Comparison of ENCODE assay signal across 8 cellular contexts in the genomic region with DNA sequence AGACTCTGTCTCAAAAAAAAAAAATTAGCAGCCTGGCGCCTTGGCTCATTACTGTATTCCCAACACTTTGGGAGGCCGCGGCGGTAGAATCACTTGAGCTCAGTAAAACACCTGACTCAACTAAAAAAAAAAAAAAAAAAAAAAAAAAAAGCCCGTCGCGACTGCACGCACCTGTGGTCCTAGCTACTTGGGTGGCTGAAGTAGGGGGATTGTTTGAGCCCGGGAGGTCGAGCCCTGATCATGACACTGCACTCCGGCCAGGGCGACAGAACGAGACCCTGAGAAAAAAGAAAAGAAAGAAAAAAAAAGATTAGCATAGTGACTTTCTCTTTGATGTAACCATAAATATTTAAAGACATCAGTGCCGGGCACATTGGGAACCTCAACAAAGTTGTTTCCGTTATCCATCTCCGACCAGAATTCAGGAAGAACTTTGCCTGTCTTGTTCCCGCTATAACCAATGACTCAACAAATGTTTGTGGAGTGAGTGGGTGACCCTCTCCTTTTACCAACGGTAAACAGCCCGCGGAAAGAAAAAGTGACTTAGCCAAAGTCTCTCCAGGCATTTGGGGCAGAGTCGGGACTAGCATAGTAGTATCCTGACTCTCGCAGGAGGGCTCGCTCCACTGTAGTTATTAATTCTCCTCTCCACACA. TPM values are rescaled to one million over a fixed set of nuclear protein-coding genes. Genes with fewer than 3 reads are reported as not detected.
DNase-seq lines count a peak whose midpoint lies in the region; ATAC-seq, FAIRE-seq and TF ChIP-seq lines count a peak whose summit lies in the region.

No MANE protein-coding gene starts in this region.

- TF ChIP-seq RAD21 in GM12878 (IDR thresholded peaks at IDR 0.05; ENCODE audit: insufficient read depth, low read depth, low read length): no peak

- H3K27me3 ChIP-seq in Panc1 (ENCODE audit: control insufficient read depth, insufficient read depth, low read length) (no peaks in the 10 kb centered on the region), GM12878 (replicated peaks in 1 of 2; ENCODE audit: control insufficient read depth in 2 of 2, insufficient read depth in 2 of 2, low read length in 1 of 2) (no peaks in the 10 kb centered on the region)

- peaks cover 3% of the 10 kb centered on the region; the same call in 1 of the 2 replicates for H4K20me1 ChIP-seq in GM12878 (ENCODE audit: control insufficient read depth, insufficient read depth)

- TF ChIP-seq POLR2A in GM12878 (IDR thresholded peaks at IDR 0.05; ENCODE audit: low read depth, low read length): no peak

- RAD21 ChIA-PET in GM12878 (lab: Charles Lee; ENCODE audit: unreplicated experiment): interaction anchor here (0.8 to 2.3 kb wide), 7 partner anchors 19 to 196 kb away, joined by 3 to 6 read pairs (median 4); partner anchors contain the start of genes DCAF16 and LAP3

- SMC1A ChIA-PET in GM12878 (lab: Charles Lee; ENCODE audit: uncharacterized antibody, unreplicated experiment): interaction anchor here (0.5 to 2.8 kb wide), 4 partner anchors 16 to 230 kb away, joined by 3 to 7 read pairs (median 3); no protein-coding TSS in a partner anchor

- CTCF ChIA-PET in Panc1 (lab: Charles Lee) (no interaction called here), GM12878 (lab: Yijun Ruan, JAX) (interaction anchor here (0.6 to 3.3 kb wide), 6 partner anchors 10 to 194 kb away, joined by 4 to 16 read pairs (median 4); no protein-coding TSS in a partner anchor)

- H3K4me1 ChIP-seq in Panc1 (ENCODE audit: control insufficient read depth, insufficient read depth, low read length): no peaks in the 10 kb centered on the region
- H3K4me1 ChIP-seq in GM12878 (ENCODE audit: control insufficient read depth, insufficient read depth, low read length): peaks cover 6% of the 10 kb centered on the region; the same call in 1 of the 2 replicates

- TF ChIP-seq EP300 in GM12878 (IDR thresholded peaks at IDR 0.05; ENCODE audit: borderline replicate concordance in 1 of 2, control insufficient read depth in 1 of 2, low read depth in 2 of 2, low read length in 2 of 2): no peak

- H3K9me3 Mint-ChIP-seq in activated CD4-positive, alpha-beta T cell treated with anti-CD3 and anti-CD28 coated beads, Interleukin-2, amount 10 ng/mL, durations not matched to agents 24 days and 14 days: no peaks in the 10 kb centered on the region
- H3K9me3 Mint-ChIP-seq in stimulated activated effector memory CD8-positive, alpha-beta T cell treated with anti-CD3 and anti-CD28 coated beads, Interleukin-12 subunit alpha, Interleukin-12 subunit beta, amount 100 ng/mL, for 72 hours: no peaks in the 10 kb centered on the region

- peaks cover 13% of the 10 kb centered on the region for H3K36me3 Mint-ChIP-seq in activated CD4-positive, alpha-beta T cell treated with anti-CD3 and anti-CD28 coated beads, Interleukin-2, amount 10 ng/mL, durations not matched to agents 24 days and 14 days (ENCODE audit: low read depth)
- peaks cover 46% of the 10 kb centered on the region for H3K36me3 Mint-ChIP-seq in stimulated activated effector memory CD8-positive, alpha-beta T cell treated with anti-CD3 and anti-CD28 coated beads, Interleukin-12 subunit alpha, Interleukin-12 subunit beta, amount 100 ng/mL, for 72 hours

- H3K9me3 ChIP-seq in Panc1 (ENCODE audit: control insufficient read depth, insufficient read depth, low read depth, low read length) (no peaks in the 10 kb centered on the region), GM12878 (replicated peaks; ENCODE audit: control insufficient read depth, insufficient read depth, low read length) (no peaks in the 10 kb centered on the region)

- H3K4me1 Mint-ChIP-seq in activated CD4-positive, alpha-beta T cell treated with anti-CD3 and anti-CD28 coated beads, Interleukin-2, amount 10 ng/mL, durations not matched to agents 24 days and 14 days: peaks cover 23% of the 10 kb centered on the region
- peaks cover 19% of the 10 kb centered on the region for H3K4me1 Mint-ChIP-seq in stimulated activated effector memory CD8-positive, alpha-beta T cell treated with anti-CD3 and anti-CD28 coated beads, Interleukin-12 subunit alpha, Interleukin-12 subunit beta, amount 100 ng/mL, for 72 hours

- H3K4me3 ChIP-seq in Panc1 (ENCODE audit: low read depth in 2 of 2, low read length in 2 of 2) (peak overlapping the region; percentile 97), GM12878 (peak overlapping the region; percentile 79)

- peak overlapping the region; percentile 93 for H3K9ac ChIP-seq in GM12878 (ENCODE audit: control insufficient read depth, insufficient read depth, low read length)

- intact Hi-C loops in activated CD4-positive, alpha-beta T cell treated with anti-CD3 and anti-CD28 coated beads, Interleukin-2, amount 10 ng/mL, durations not matched to agents 24 days and 14 days (cut with micrococcal nuclease): loop anchor here (1.0 to 5.0 kb wide), 5 partner anchors 22 to 408 kb away; partner anchors contain the start of genes DCAF16, LAP3, NCAPG and QDPR
- intact Hi-C loops in Panc1 (cut with micrococcal nuclease; ENCODE audit: unreplicated experiment): no loop called here
- intact Hi-C loops in GM12878 (cut with micrococcal nuclease; ENCODE audit: unreplicated experiment): loop anchor here (1.0 to 10.0 kb wide), 3 partner anchors 37 to 1389 kb away; partner anchors contain the start of genes DCAF16, LAP3, NCAPG and TAPT1

- H2AFZ ChIP-seq in GM12878 (ENCODE audit: control insufficient read depth, low read depth, low read length): peak overlapping the region; percentile 84

- H3K27ac Mint-ChIP-seq in activated CD4-positive, alpha-beta T cell treated with anti-CD3 and anti-CD28 coated beads, Interleukin-2, amount 10 ng/mL, durations not matched to agents 24 days and 14 days: peak overlapping the region; percentile 92
- H3K27ac Mint-ChIP-seq in stimulated activated effector memory CD8-positive, alpha-beta T cell treated with anti-CD3 and anti-CD28 coated beads, Interleukin-12 subunit alpha, Interleukin-12 subunit beta, amount 100 ng/mL, for 72 hours: peak overlapping the region; percentile 98

- no peak for TF ChIP-seq CTCF in Panc1 (IDR thresholded peaks at IDR 0.05)
- TF ChIP-seq CTCF in GM12878 (IDR thresholded peaks at IDR 0.05 in 2 of 3, conservative IDR thresholded peaks at IDR 0.05 in 1 of 3; ENCODE audit: control insufficient read depth in 2 of 3, extremely low read depth in 1 of 3, insufficient read depth in 1 of 3, low read depth in 3 of 3, low read length in 3 of 3): no peak

- peak overlapping the region; percentile 51 for H3K4me2 ChIP-seq in GM12878 (ENCODE audit: control insufficient read depth, insufficient read depth)

- in situ Hi-C loops in Panc1 (cut with HindIII; ENCODE audit: low pct_unique_long_range_greater_than_20kb, low sequenced_read_pairs) (no loop called here), GM12878 (cut with MboI) (no loop called here)

- TSS peak; percentile 97 for BruUV-seq in Panc1 (replicated peaks; lab: Mats Ljungman, UMichigan)
- BruUV-seq in GM12878 (replicated peaks; lab: Mats Ljungman, UMichigan): TSS peak; percentile 98

- under 1% methylated on average over 15 of the region's 23 CpGs for WGBS in GM12878 (ENCODE audit: insufficient coverage, insufficient replicate concordance, low lambda C conversion rate, missing lambda C conversion rate)

- H3K27ac ChIP-seq in Panc1 (ENCODE audit: low read length) (peak overlapping the region; percentile 97), GM12878 (ENCODE audit: control insufficient read depth, insufficient read depth) (peak overlapping the region; percentile 84)

- H3K27me3 Mint-ChIP-seq in activated CD4-positive, alpha-beta T cell treated with anti-CD3 and anti-CD28 coated beads, Interleukin-2, amount 10 ng/mL, durations not matched to agents 24 days and 14 days: peaks cover 2% of the 10 kb centered on the region

- H3K4me3 Mint-ChIP-seq in activated CD4-positive, alpha-beta T cell treated with anti-CD3 and anti-CD28 coated beads, Interleukin-2, amount 10 ng/mL, durations not matched to agents 24 days and 14 days: peak overlapping the region; percentile 88
- peak overlapping the region; percentile 95 for H3K4me3 Mint-ChIP-seq in stimulated activated effector memory CD8-positive, alpha-beta T cell treated with anti-CD3 and anti-CD28 coated beads, Interleukin-12 subunit alpha, Interleukin-12 subunit beta, amount 100 ng/mL, for 72 hours

- ATAC-seq in HG02852 (IDR thresholded peaks at IDR 0.05; ENCODE audit: unreplicated experiment) (peak; percentile 47), Panc1 (peak; percentile 85), GM12878 (peak; percentile 58)
- peak; percentile 69 for ATAC-seq in stimulated activated effector memory CD8-positive, alpha-beta T cell treated with anti-CD3 and anti-CD28 coated beads, Interleukin-12 subunit alpha, Interleukin-12 subunit beta, amount 100 ng/mL, for 72 hours

- POLR2A ChIA-PET in Panc1 (lab: Charles Lee) (interaction anchor here (0.5 to 0.7 kb wide), 5 partner anchors 10 to 158 kb away, joined by 3 to 23 read pairs (median 6); no protein-coding TSS in a partner anchor), GM12878 (lab: Charles Lee) (interaction anchor here (0.6 to 2.9 kb wide), 8 partner anchors 8 to 197 kb away, joined by 3 to 17 read pairs (median 3); partner anchors contain the start of genes DCAF16, LAP3 and NCAPG)

- FAIRE-seq in GM12878 (lab: Jason Lieb, UNC): no peak

- DNase-seq in activated CD4-positive, alpha-beta T cell treated with anti-CD3 and anti-CD28 coated beads, Interleukin-2, amount 10 ng/mL, durations not matched to agents 24 days and 14 days: no peak
- DNase-seq in activated CD4-positive, alpha-beta T cell treated with anti-CD3 and anti-CD28 coated beads, Interleukin-2, amount 50 U/mL, for 4 hours: no peak
- DNase-seq in Panc1 (ENCODE audit: low read depth, low spot score): peak; percentile 28
- no peak for DNase-seq in GM12878 (ENCODE audit: low read depth, low spot score)
- peak; percentile 80 for DNase-seq in islet precursor cell
- no peak for DNase-seq in stimulated activated effector memory CD8-positive, alpha-beta T cell treated with anti-CD3 and anti-CD28 coated beads, Interleukin-12 subunit alpha, Interleukin-12 subunit beta, amount 100 ng/mL, for 72 hours (ENCODE audit: low spot score in 2 of 2)
- DNase-seq in NK-92 (lab: John Stamatoyannopoulos, UW; ENCODE audit: unreplicated experiment): no peak

- peaks cover 41% of the 10 kb centered on the region for H3K79me2 ChIP-seq in GM12878 (ENCODE audit: control insufficient read depth, insufficient read depth, low read length)

- H3K36me3 ChIP-seq in Panc1 (ENCODE audit: control insufficient read depth, insufficient read depth, low read length) (peaks cover 9% of the 10 kb centered on the region; the same call in 1 of the 2 replicates), GM12878 (ENCODE audit: control insufficient read depth in 2 of 2, insufficient read depth in 2 of 2, low read length in 1 of 2) (no peaks in the 10 kb centered on the region; a peak in 2 of 4 replicates)

RNA-seq across cellular contexts. Expression of gene MED28, which starts 0.6 kb away (rescaled TPM):
- total RNA-seq in activated CD4-positive, alpha-beta T cell treated with anti-CD3 and anti-CD28 coated beads, Interleukin-2, amount 10 ng/mL, durations not matched to agents 24 days and 14 days: 54.5 and 55.5 TPM in 2 replicates
- total RNA-seq in Panc1 (2021; ENCODE audit: unreplicated experiment) (32.1 TPM), GM12878 (2014; rRNA removed) (19.3 and 19.9 TPM in 2 replicates), GM12878 (2014; rRNA removed; fragmentation: Illumina TruSeq; extraction: Trizol) (46.2 and 56.0 TPM in 2 replicates), GM12878 (2021) (71.4 and 72.7 TPM in 2 replicates)
- 17.3 TPM for polyA plus RNA-seq in Panc1 (2012; ENCODE audit: insufficient read length)
- 59.3 and 62.7 TPM in 2 replicates for total RNA-seq in GM12878 (2013; cell fraction: nucleolus; rRNA removed)
- polyA plus RNA-seq in GM12878 (2011; ENCODE audit: low read depth): 10.9 TPM
- polyA plus RNA-seq in GM12878 (2011; rRNA removed) (48.0 and 54.6 TPM in 2 replicates), GM12878 (2014; fragmentation: Illumina TruSeq; extraction: Trizol) (18.6 and 22.6 TPM in 2 replicates), GM12878 (2014; fragmentation: Nextera tagmentation; extraction: Ambion mirVana) (10 to 100 TPM; 44.4 to 77.4 TPM), GM12878 (2014; rRNA removed) (32.6 and 51.7 TPM in 2 replicates), GM12878 (2016; fragmentation: Nextera tagmentation; extraction: Ambion mirVana) (10 to 100 TPM; 64.5 to 71.0 TPM)
- polyA plus RNA-seq in GM12878 (2011; cell fraction: cytosol; rRNA removed): 17.8 and 21.4 TPM in 2 replicates
- polyA plus RNA-seq in GM12878 (2011; cell fraction: nucleus; rRNA removed): 20.1 and 22.0 TPM in 2 replicates
- polyA plus RNA-seq in GM12878 (2012): 48.2 and 54.3 TPM in 2 replicates
- polyA minus RNA-seq in GM12878 (2011; rRNA and poly(A)+ RNA removed): 17.3 and 21.6 TPM in 2 replicates
- polyA minus RNA-seq in GM12878 (2011; cell fraction: cytosol; rRNA and poly(A)+ RNA removed): 19.1 and 33.7 TPM in 2 replicates
- polyA minus RNA-seq in GM12878 (2011; cell fraction: nucleus; rRNA and poly(A)+ RNA removed): 19.0 and 25.4 TPM in 2 replicates

RNA-seq across cellular contexts. Expression of gene LAP3, which starts 36.9 kb away (rescaled TPM):
- total RNA-seq in activated CD4-positive, alpha-beta T cell treated with anti-CD3 and anti-CD28 coated beads, Interleukin-2, amount 10 ng/mL, durations not matched to agents 24 days and 14 days: 114 and 126 TPM in 2 replicates
- total RNA-seq in Panc1 (2021; ENCODE audit: unreplicated experiment) (51.4 TPM), GM12878 (2014; rRNA removed) (168 and 206 TPM in 2 replicates), GM12878 (2014; rRNA removed; fragmentation: Illumina TruSeq; extraction: Trizol) (217 and 228 TPM in 2 replicates), GM12878 (2021) (134 and 135 TPM in 2 replicates)
- polyA plus RNA-seq in Panc1 (2012; ENCODE audit: insufficient read length): 35.3 TPM
- 88.9 and 91.1 TPM in 2 replicates for total RNA-seq in GM12878 (2013; cell fraction: nucleolus; rRNA removed)
- polyA plus RNA-seq in GM12878 (2011; ENCODE audit: low read depth): 145 TPM
- polyA plus RNA-seq in GM12878 (2011; rRNA removed) (202 and 218 TPM in 2 replicates), GM12878 (2014; fragmentation: Illumina TruSeq; extraction: Trizol) (210 and 227 TPM in 2 replicates), GM12878 (2014; fragmentation: Nextera tagmentation; extraction: Ambion mirVana) (100 to 1,000 TPM; 153 to 206 TPM), GM12878 (2014; rRNA removed) (131 and 154 TPM in 2 replicates), GM12878 (2016; fragmentation: Nextera tagmentation; extraction: Ambion mirVana) (100 to 1,000 TPM; 245 to 249 TPM)
- 140 and 153 TPM in 2 replicates for polyA plus RNA-seq in GM12878 (2011; cell fraction: cytosol; rRNA removed)
- 109 and 118 TPM in 2 replicates for polyA plus RNA-seq in GM12878 (2011; cell fraction: nucleus; rRNA removed)
- 148 and 170 TPM in 2 replicates for polyA plus RNA-seq in GM12878 (2012)
- polyA minus RNA-seq in GM12878 (2011; rRNA and poly(A)+ RNA removed): 141 and 160 TPM in 2 replicates
- polyA minus RNA-seq in GM12878 (2011; cell fraction: cytosol; rRNA and poly(A)+ RNA removed): 60.9 and 81.1 TPM in 2 replicates
- polyA minus RNA-seq in GM12878 (2011; cell fraction: nucleus; rRNA and poly(A)+ RNA removed): 52.6 and 83.4 TPM in 2 replicates

Comparison
In these comparisons a context has a peak if more than half of its experiments do, and no peak if none do; other contexts are left out.
1. DNase-seq: peak in Panc1 (single experiment) and islet precursor cell (single experiment); none in activated CD4-positive, alpha-beta T cell treated with anti-CD3 and anti-CD28 coated beads, Interleukin-2, amount 10 ng/mL, durations not matched to agents 24 days and 14 days (single experiment), activated CD4-positive, alpha-beta T cell treated with anti-CD3 and anti-CD28 coated beads, Interleukin-2, amount 50 U/mL, for 4 hours (0 of 2), GM12878 (single experiment), stimulated activated effector memory CD8-positive, alpha-beta T cell treated with anti-CD3 and anti-CD28 coated beads, Interleukin-12 subunit alpha, Interleukin-12 subunit beta, amount 100 ng/mL, for 72 hours (0 of 2) and NK-92 (single experiment).
2. Peak in every context shown above with its lines, with median percentiles within 50 percentile points of each other: ATAC-seq.